In the genomic region with DNA sequence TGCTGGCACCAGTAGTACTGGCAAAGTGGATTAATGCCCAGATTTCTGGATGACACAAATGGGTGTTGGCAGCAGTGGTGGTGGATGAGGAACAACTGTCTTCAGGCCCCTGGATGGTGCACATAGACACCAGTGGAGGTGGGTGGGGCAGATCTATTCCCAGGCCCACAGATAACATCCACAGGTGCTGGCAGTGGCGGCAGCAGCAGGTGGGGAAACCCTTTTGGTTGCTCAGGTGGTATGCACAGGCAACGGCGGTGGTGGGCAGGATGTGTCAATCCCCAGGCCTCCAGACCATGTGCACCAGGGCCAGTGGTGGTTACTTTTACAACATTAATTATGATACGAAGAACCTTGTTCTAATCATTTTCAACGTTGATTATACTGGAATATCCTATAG, we compare ENCODE assay signal across 17 cellular contexts. TPM values are rescaled to one million over a fixed set of nuclear protein-coding genes. Genes with fewer than 3 reads are reported as not detected.
DNase-seq lines count a peak whose midpoint lies in the region; ATAC-seq and TF ChIP-seq lines count a peak whose summit lies in the region.
"Had no signal": no experiment of that assay in that cellular context is flagged by ENCODE, and none has a peak within 500 bp of the region (broad histone marks: within the 10 kb centered on the region; RNA-seq: fewer than 3 reads in every experiment).

No MANE protein-coding gene starts in this region.

- no peaks in the 10 kb centered on the region for H3K79me2 ChIP-seq in H9 (ENCODE audit: insufficient read depth, low read length)

- no peak overlapping the region for H3K4me3 Mint-ChIP-seq in H9
- H3K4me3 Mint-ChIP-seq: CD14-positive monocyte; CD8-positive, alpha-beta T cell had no signal

- H3K9ac ChIP-seq in H9 (ENCODE audit: extremely low read depth, insufficient read length, low read length) (no peak overlapping the region), neuronal stem cell (ENCODE audit: low read depth, low read length, poor library complexity) (no peak overlapping the region)

- no peak overlapping the region for H3K4me3 ChIP-seq in RWPE2 (ENCODE audit: severe bottlenecking)
- H3K4me3 ChIP-seq in neuronal stem cell (ENCODE audit: low read length in 2 of 2): no peak overlapping the region
- H3K4me3 ChIP-seq: K562 had no signal

- no peak overlapping the region for H3K4me2 ChIP-seq in H9 (ENCODE audit: insufficient read depth, insufficient read length, low read length)
- no peak overlapping the region for H3K4me2 ChIP-seq in neuronal stem cell (ENCODE audit: insufficient read depth, low read length, poor library complexity, severe bottlenecking)

- H4K20me1 ChIP-seq in H9 (ENCODE audit: control insufficient read depth, insufficient read depth, insufficient read length): no peaks in the 10 kb centered on the region

- H4K5ac ChIP-seq in H9 (ENCODE audit: insufficient read length, low read depth, low read length): no peak overlapping the region

- no peak overlapping the region for H2AK5ac ChIP-seq in H9 (ENCODE audit: insufficient read length, low read length)
- H2AK5ac ChIP-seq in neuronal stem cell (ENCODE audit: low read depth, low read length): peak overlapping the region; percentile 92

- H4K91ac ChIP-seq in H9 (ENCODE audit: insufficient read length, low read depth, low read length): no peak overlapping the region
- H4K91ac ChIP-seq in neuronal stem cell (ENCODE audit: low read depth, low read length, poor library complexity): peak overlapping the region; percentile 68

- H2AFZ ChIP-seq in H9 (ENCODE audit: low read length): no peak overlapping the region
- no peak overlapping the region for H2AFZ ChIP-seq in neuronal stem cell (ENCODE audit: low read length)

- H3K36me3 ChIP-seq in RWPE2 (ENCODE audit: low read depth) (no peaks in the 10 kb centered on the region), neuronal stem cell (replicated peaks in 1 of 2; ENCODE audit: control insufficient read depth in 2 of 2, insufficient read depth in 2 of 2, low read length in 2 of 2) (no peaks in the 10 kb centered on the region)
- H3K36me3 ChIP-seq: BE2C had no signal

- H2BK5ac ChIP-seq in H9 (ENCODE audit: insufficient read length, low read length): no peak overlapping the region
- H2BK5ac ChIP-seq in neuronal stem cell (ENCODE audit: low read length): peak overlapping the region; percentile 70

- H2BK120ac ChIP-seq in H9 (ENCODE audit: low read depth, low read length, poor library complexity, severe bottlenecking): no peak overlapping the region
- no peak overlapping the region for H2BK120ac ChIP-seq in neuronal stem cell (ENCODE audit: low read depth, low read length)

- H2BK20ac ChIP-seq in H9 (ENCODE audit: low read depth, low read length, poor library complexity, severe bottlenecking): no peak overlapping the region

- H3K23me2 ChIP-seq in H9 (ENCODE audit: insufficient read length, low read depth, low read length, poor library complexity, severe bottlenecking): no peaks in the 10 kb centered on the region

- H3K27ac ChIP-seq in H9 (ENCODE audit: insufficient read length, low read depth, low read length) (no peak overlapping the region), RWPE2 (ENCODE audit: poor library complexity, severe bottlenecking) (peak overlapping the region; percentile 78), neuronal stem cell (replicated peaks; ENCODE audit: low read length) (no peak overlapping the region)

- H3K18ac ChIP-seq in H9 (ENCODE audit: insufficient read length, low read depth, low read length): no peak overlapping the region
- peak overlapping the region; percentile 71 for H3K18ac ChIP-seq in neuronal stem cell (ENCODE audit: low read length)

- in situ Hi-C loops in ACHN (cut with HindIII; ENCODE audit: low pct_ligation_motif_present, low pct_unique_long_range_greater_than_20kb, low sequenced_read_pairs): no loop called here

- H3T11ph ChIP-seq in H9 (ENCODE audit: low read length): no peak overlapping the region

- TF ChIP-seq CTCF in H9 (conservative IDR thresholded peaks at IDR 0.05): no peak
- TF ChIP-seq CTCF in RWPE2 (IDR thresholded peaks at IDR 0.05; ENCODE audit: poor library complexity, severe bottlenecking): no peak

- no peak overlapping the region for H3K4ac ChIP-seq in H9 (ENCODE audit: low read depth, low read length)
- no peak overlapping the region for H3K4ac ChIP-seq in neuronal stem cell (ENCODE audit: low read length)

- DNase-seq in H9 (no peak), RWPE2 (ENCODE audit: low spot score) (no peak), neuronal stem cell (ENCODE audit: low spot score) (no peak), ACHN (no peak)
- DNase-seq in activated CD4-positive, CD25-positive, alpha-beta regulatory T cell (lab: John Stamatoyannopoulos, UW): no peak
- DNase-seq: BE2C; CD8-positive, alpha-beta T cell; COR-L47; DMS153; DMS79 treated with DMSO at 0.1 percent for 48 hours; EL; H7 had no signal

- H2BK12ac ChIP-seq in H9 (ENCODE audit: insufficient read length, low read depth, low read length) (no peak overlapping the region), neuronal stem cell (ENCODE audit: low read length) (peak overlapping the region; percentile 41)

- H3K23ac ChIP-seq in H9 (ENCODE audit: insufficient read length, low read depth, low read length) (no peak overlapping the region), neuronal stem cell (ENCODE audit: low read depth, low read length, poor library complexity) (no peak overlapping the region)

- H3K27ac Mint-ChIP-seq in H9: peak overlapping the region in 2 of 3 experiments; percentile 28 to 54; a peak in 2 of 7 replicates
- H3K27ac Mint-ChIP-seq: CD14-positive monocyte; CD8-positive, alpha-beta T cell had no signal

- H3K36me3 Mint-ChIP-seq in H9 (ENCODE audit: insufficient read depth in 1 of 3, low read depth in 3 of 3): peaks cover 0 to 9% (median 1%) of the 10 kb centered on the region in 3 experiments; a peak in 3 of 7 replicates
- H3K36me3 Mint-ChIP-seq: CD14-positive monocyte; CD8-positive, alpha-beta T cell had no signal

- no peak overlapping the region for H4K8ac ChIP-seq in H9 (replicated peaks; ENCODE audit: insufficient read length, low read depth, low read length)
- H4K8ac ChIP-seq in neuronal stem cell (ENCODE audit: low read depth, low read length): no peak overlapping the region

- H3K9me3 Mint-ChIP-seq in H9: peaks cover 0 to 4% of the 10 kb centered on the region in 2 experiments; a peak in 1 of 5 replicates
- H3K9me3 Mint-ChIP-seq: CD8-positive, alpha-beta T cell had no signal

- H3K9me3 ChIP-seq in H9 (ENCODE audit: control insufficient read depth, low read depth, low read length) (no peaks in the 10 kb centered on the region), RWPE2 (ENCODE audit: severe bottlenecking) (no peaks in the 10 kb centered on the region), neuronal stem cell (replicated peaks in 1 of 2; ENCODE audit: control insufficient read depth in 2 of 2, insufficient read depth in 1 of 2, low read depth in 1 of 2, low read length in 2 of 2) (no peaks in the 10 kb centered on the region)
- H3K9me3 ChIP-seq: BE2C had no signal

- no peak overlapping the region for H2BK15ac ChIP-seq in H9 (ENCODE audit: low read depth, low read length)
- peak overlapping the region; percentile 71 for H2BK15ac ChIP-seq in neuronal stem cell (ENCODE audit: low read length)

- H3K4me1 ChIP-seq in H9 (ENCODE audit: insufficient read depth, low read length) (no peaks in the 10 kb centered on the region; the same call in 1 of the 2 replicates), RWPE2 (ENCODE audit: insufficient read depth, poor library complexity, severe bottlenecking) (peaks cover 24% of the 10 kb centered on the region), neuronal stem cell (ENCODE audit: control insufficient read depth in 2 of 2, insufficient read depth in 1 of 2, low read depth in 1 of 2, low read length in 2 of 2) (peaks cover 6% of the 10 kb centered on the region in 2 donors)
- H3K4me1 ChIP-seq: BE2C had no signal

- no CpG with 5 or more reads among the region's 5 CpGs for WGBS in H9 (ENCODE audit: extremely low coverage, insufficient read length, low lambda C conversion rate)
- WGBS in neuronal stem cell (ENCODE audit: extremely low coverage in 2 of 2, insufficient read length in 2 of 2, insufficient replicate concordance in 1 of 2), 2 donors: no CpG with 5 or more reads among the region's 5 CpGs

- H3K27me3 ChIP-seq in H9 (ENCODE audit: insufficient read depth, low read length) (no peaks in the 10 kb centered on the region), RWPE2 (ENCODE audit: insufficient read depth, poor library complexity, severe bottlenecking) (no peaks in the 10 kb centered on the region), neuronal stem cell (ENCODE audit: control insufficient read depth in 3 of 3, insufficient read depth in 3 of 3, low read depth in 1 of 3, low read length in 3 of 3) (no peaks in the 10 kb centered on the region)
- H3K27me3 ChIP-seq: BE2C had no signal

- H3K56ac ChIP-seq in H9 (ENCODE audit: insufficient read length, low read depth, low read length): no peak overlapping the region

- ATAC-seq in RWPE2 (ENCODE audit: low read depth): no peak
- ATAC-seq in esophagus mucosa: peak; percentile 26
- no peak for ATAC-seq in HG03442 (IDR thresholded peaks at IDR 0.05; ENCODE audit: unreplicated experiment)
- ATAC-seq: CD8-positive, alpha-beta T cell; HepG2; K562 had no signal

- H3K4me1 Mint-ChIP-seq in H9: peaks cover 25 to 26% of the 10 kb centered on the region in 2 experiments
- H3K4me1 Mint-ChIP-seq: CD14-positive monocyte had no signal

- H3K79me1 ChIP-seq in H9 (ENCODE audit: insufficient read depth, low read depth, low read length, poor library complexity, severe bottlenecking): no peaks in the 10 kb centered on the region
- H3K79me1 ChIP-seq in neuronal stem cell (ENCODE audit: low read depth, low read length): no peaks in the 10 kb centered on the region

- no peaks in the 10 kb centered on the region for H3K27me3 Mint-ChIP-seq in H9 (ENCODE audit: low read depth)

- H3K14ac ChIP-seq in H9 (ENCODE audit: insufficient read depth, low read length): no peak overlapping the region
- H3K14ac ChIP-seq in neuronal stem cell (ENCODE audit: low read length): no peak overlapping the region

RNA-seq across cellular contexts. Expression of gene FAT4, which starts 48.9 kb away (rescaled TPM):
- total RNA-seq in H9 (2021) (6.0 and 6.9 TPM in 2 replicates), esophagus mucosa (1.4 TPM)
- 1.1 TPM for polyA plus RNA-seq in neuronal stem cell (2013, experiment 1 of 2)
- polyA plus RNA-seq in neuronal stem cell (2013, experiment 2 of 2): 1.1 TPM
- total RNA-seq: CD8-positive, alpha-beta T cell; K562 had no signal
- polyA plus RNA-seq: CD14-positive monocyte had no signal
